In the genomic region with DNA sequence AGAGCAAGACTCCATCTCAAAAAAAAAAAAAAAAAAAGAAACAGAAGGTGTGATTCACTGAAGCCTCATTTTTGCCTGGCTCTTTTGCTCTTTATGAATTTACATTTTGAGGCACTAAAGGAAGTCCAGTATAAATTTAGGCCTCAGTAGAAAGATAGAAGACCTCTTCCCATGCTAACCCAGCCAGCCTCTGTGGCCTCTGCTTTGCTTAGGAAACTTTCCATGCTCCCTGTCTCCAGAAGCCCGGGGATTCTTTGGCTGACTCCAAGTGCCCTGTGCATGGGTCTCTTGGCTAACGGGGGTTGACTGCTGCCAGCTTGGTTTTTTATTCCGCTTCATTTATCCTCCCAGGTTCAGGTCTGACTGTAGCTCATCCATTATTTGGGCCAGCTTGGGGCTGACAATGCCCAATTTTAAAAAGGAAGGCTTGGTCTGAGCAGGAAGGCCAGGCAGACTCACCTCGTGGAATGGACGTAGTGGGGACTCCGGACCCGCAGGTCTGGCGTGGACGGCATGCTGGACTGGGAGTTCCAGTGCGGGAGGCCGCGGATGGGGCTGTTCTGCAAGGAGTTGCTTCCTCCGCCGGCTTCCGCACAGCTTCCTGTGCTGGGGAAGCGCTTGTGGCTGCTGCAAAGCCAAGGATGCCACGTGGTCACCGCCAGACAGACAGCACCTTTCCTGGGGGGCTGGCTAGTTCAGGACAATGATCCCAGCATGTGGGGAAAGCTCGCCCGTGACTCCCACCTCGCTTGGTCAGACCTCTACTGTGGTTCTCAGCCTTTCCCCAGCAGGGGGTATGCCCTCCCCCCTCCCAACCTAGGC, we compare ENCODE assay signal across 9 cellular contexts.
DNase-seq lines count a peak whose midpoint lies in the region; ATAC-seq and TF ChIP-seq lines count a peak whose summit lies in the region.
"Had no signal": no experiment of that assay in that cellular context is flagged by ENCODE, and none has a peak within 500 bp of the region (broad histone marks: within the 10 kb centered on the region; RNA-seq: fewer than 3 reads in every experiment).

No MANE protein-coding gene starts in this region.

- H2AFZ ChIP-seq in GM23248: no peak overlapping the region

- 0 out of 2 replicates have a peak overlapping the region, but pooled peaks have one; percentile 34 for H3K9ac ChIP-seq in GM23248

- WGBS in GM23248 (ENCODE audit: low coverage in 1 of 2, low lambda C conversion rate in 2 of 2, missing lambda C conversion rate in 2 of 2), 2 experiments: 97% methylated on average over 17 to 21 of the region's 21 CpGs

- no peak for DNase-seq in GM23248
- DNase-seq in anterior cingulate cortex (lab: John Stamatoyannopoulos, UW): peak in 47 of 58 donors; percentile 11 to 71 (median 41)
- peak; percentile 64 for DNase-seq in right atrium auricular region (ENCODE audit: low spot score)
- DNase-seq in stimulated activated naive CD8-positive, alpha-beta T cell treated with anti-CD3 and anti-CD28 coated beads, Interleukin-15, Interleukin-2, amounts not matched to agents 100 U/mL and 50 U/mL, for 24 hours: peak; percentile 16
- DNase-seq in AG20443 (ENCODE audit: low spot score): no peak
- DNase-seq in NCI-H1417 (lab: John Stamatoyannopoulos, UW): no peak
- DNase-seq: DMS153 had no signal

- H3K27me3 ChIP-seq in GM23248 (replicated peaks; ENCODE audit: insufficient read depth): no peaks in the 10 kb centered on the region
- no peaks in the 10 kb centered on the region for H3K27me3 ChIP-seq in right atrium auricular region

- no peaks in the 10 kb centered on the region for H4K20me1 ChIP-seq in GM23248 (ENCODE audit: insufficient read depth)

- peak overlapping the region; percentile 41; the same call in 1 of the 2 replicates for H3K27ac ChIP-seq in GM23248
- peak overlapping the region; percentile 43 to 59 for H3K27ac ChIP-seq in right atrium auricular region

- H3K4me1 ChIP-seq in GM23248 (ENCODE audit: insufficient read depth): peaks cover 14% of the 10 kb centered on the region
- H3K4me1 ChIP-seq in right atrium auricular region: peaks cover 0 to 16% of the 10 kb centered on the region in 2 donors

- peaks cover 2% of the 10 kb centered on the region; the same call in 1 of the 2 replicates for H3K36me3 ChIP-seq in GM23248 (ENCODE audit: low read depth)
- peaks cover 60% of the 10 kb centered on the region for H3K36me3 ChIP-seq in right atrium auricular region

- no peaks in the 10 kb centered on the region for H3K79me2 ChIP-seq in GM23248 (ENCODE audit: insufficient read depth)

- no peak overlapping the region for H3K4me2 ChIP-seq in GM23248 (ENCODE audit: unreplicated experiment)

- in situ Hi-C loops in GM23248 (cut with MboI): loop anchor here (5.0 kb wide), 1 partner anchor 123 kb away; no protein-coding TSS in a partner anchor

- no peak for TF ChIP-seq CTCF in right atrium auricular region (IDR thresholded peaks at IDR 0.05)

- H3K9me3 ChIP-seq in GM23248 (ENCODE audit: low read depth) (no peaks in the 10 kb centered on the region), right atrium auricular region (no peaks in the 10 kb centered on the region)

- no peaks in the 10 kb centered on the region for H3K9me2 ChIP-seq in GM23248 (ENCODE audit: insufficient read depth)

- no peak overlapping the region for H3K4me3 ChIP-seq in GM23248
- H3K4me3 ChIP-seq in right atrium auricular region: no peak overlapping the region

- no peak for ATAC-seq in stimulated activated naive CD8-positive, alpha-beta T cell treated with anti-CD3 and anti-CD28 coated beads, Interleukin-15, Interleukin-2, amounts not matched to agents 100 U/mL and 50 U/mL, for 24 hours
- ATAC-seq in GM21447 (IDR thresholded peaks at IDR 0.05; ENCODE audit: unreplicated experiment) (no peak), GM18502 (IDR thresholded peaks at IDR 0.05; ENCODE audit: poor library complexity, unreplicated experiment) (no peak)

- peaks cover 20% of the 10 kb centered on the region for H3F3A ChIP-seq in GM23248 (ENCODE audit: insufficient read depth)

Comparison
In these comparisons a context has a peak if more than half of its experiments do, and no peak if none do; other contexts are left out.
1. DNase-seq: peak in anterior cingulate cortex (47 of 58), right atrium auricular region (single experiment) and stimulated activated naive CD8-positive, alpha-beta T cell treated with anti-CD3 and anti-CD28 coated beads, Interleukin-15, Interleukin-2, amounts not matched to agents 100 U/mL and 50 U/mL, for 24 hours (single experiment); none in GM23248 (single experiment), AG20443 (single experiment) and NCI-H1417 (0 of 3).